Comparison of ENCODE assay signal across 11 cellular contexts in genomic region chr3:46349484-46350261, GRCh38. TPM values are rescaled to one million over a fixed set of nuclear protein-coding genes. Genes with fewer than 3 reads are reported as not detected.
DNase-seq lines count a peak whose midpoint lies in the region; ATAC-seq and TF ChIP-seq lines count a peak whose summit lies in the region.
"Had no signal": no experiment of that assay in that cellular context is flagged by ENCODE, and none has a peak within 500 bp of the region (broad histone marks: within the 10 kb centered on the region; RNA-seq: fewer than 3 reads in every experiment).

No MANE protein-coding gene starts in this region.

- intact Hi-C loops in activated B cell treated with CpG ODN at 0.5 μM for 24 hours (cut with micrococcal nuclease), result no loop called here
- intact Hi-C loops in lower lobe of right lung (cut with DNase I), result no loop called here
- intact Hi-C loops in right lobe of liver (cut with DNase I), result no loop called here

- peaks cover 20 to 61% (median 44%) of the 10 kb centered on the region in 4 donors for H3K4me1 Mint-ChIP-seq in CD4-positive, CD25-positive, alpha-beta regulatory T cell
- peaks cover 67% of the 10 kb centered on the region for H3K4me1 Mint-ChIP-seq in activated B cell treated with CpG ODN at 0.5 μM for 24 hours
- H3K4me1 Mint-ChIP-seq: nephron progenitor cell had no signal

- H3K27ac ChIP-seq in CD4-positive, CD25-positive, alpha-beta regulatory T cell (ENCODE audit: insufficient read depth, low read length, poor library complexity, severe bottlenecking), result peak overlapping the region; percentile 51
- H3K27ac ChIP-seq in lower lobe of right lung (no peak overlapping the region), right lobe of liver (no peak overlapping the region)

- no peak for TF ChIP-seq CTCF in activated B cell treated with CpG ODN at 0.5 μM for 24 hours (IDR thresholded peaks at IDR 0.05)
- TF ChIP-seq CTCF in lower lobe of right lung (IDR thresholded peaks at IDR 0.05), result no peak
- no peak for TF ChIP-seq CTCF in right lobe of liver (IDR thresholded peaks at IDR 0.05)

- ATAC-seq in CD4-positive, CD25-positive, alpha-beta regulatory T cell (ENCODE audit: low read depth in 2 of 2), result peak; percentile 25 to 35
- ATAC-seq in GM19438 (IDR thresholded peaks at IDR 0.05; ENCODE audit: low read depth, unreplicated experiment), result peak; percentile 64
- peak; percentile 84 for ATAC-seq in HG03342 (IDR thresholded peaks at IDR 0.05; ENCODE audit: unreplicated experiment)
- ATAC-seq in activated B cell treated with CpG ODN at 0.5 μM for 24 hours (ENCODE audit: low read depth), result peak; percentile 21
- no peak for ATAC-seq in lower lobe of right lung
- ATAC-seq in right lobe of liver, result no peak

- H3K27me3 Mint-ChIP-seq in CD4-positive, CD25-positive, alpha-beta regulatory T cell, result no peaks in the 10 kb centered on the region
- H3K27me3 Mint-ChIP-seq in activated B cell treated with CpG ODN at 0.5 μM for 24 hours, result no peaks in the 10 kb centered on the region

- no peaks in the 10 kb centered on the region for H3K27me3 ChIP-seq in CD4-positive, CD25-positive, alpha-beta regulatory T cell (ENCODE audit: control insufficient read depth, insufficient read depth, low read length)
- H3K27me3 ChIP-seq in lower lobe of right lung (ENCODE audit: low read depth) (no peaks in the 10 kb centered on the region), right lobe of liver (no peaks in the 10 kb centered on the region)

- no peaks in the 10 kb centered on the region for H3K9me3 ChIP-seq in CD4-positive, CD25-positive, alpha-beta regulatory T cell (ENCODE audit: control insufficient read depth in 2 of 2, low read length in 2 of 2)
- no peaks in the 10 kb centered on the region for H3K9me3 ChIP-seq in lower lobe of right lung
- H3K9me3 ChIP-seq in right lobe of liver, result no peaks in the 10 kb centered on the region

- H3K9me3 Mint-ChIP-seq in CD4-positive, CD25-positive, alpha-beta regulatory T cell, result peaks cover 0 to 8% (median 1%) of the 10 kb centered on the region in 7 donors
- H3K9me3 Mint-ChIP-seq in activated B cell treated with CpG ODN at 0.5 μM for 24 hours, result peaks cover 3% of the 10 kb centered on the region

- peaks cover 29% of the 10 kb centered on the region for H3K4me1 ChIP-seq in CD4-positive, CD25-positive, alpha-beta regulatory T cell (ENCODE audit: control insufficient read depth, insufficient read depth, low read length, poor library complexity, severe bottlenecking)
- no peaks in the 10 kb centered on the region for H3K4me1 ChIP-seq in lower lobe of right lung
- H3K4me1 ChIP-seq in right lobe of liver, result no peaks in the 10 kb centered on the region

- peak overlapping the region; percentile 26 to 79 (median 54) for H3K4me3 Mint-ChIP-seq in CD4-positive, CD25-positive, alpha-beta regulatory T cell
- H3K4me3 Mint-ChIP-seq in activated B cell treated with CpG ODN at 0.5 μM for 24 hours, result peak overlapping the region; percentile 49
- H3K4me3 Mint-ChIP-seq: nephron progenitor cell had no signal

- POLR2A ChIA-PET in activated B cell treated with CpG ODN at 0.5 μM for 24 hours (lab: Charles Lee), result interaction anchor here (0.7 kb wide), 1 partner anchor 50 kb away, joined by 4 read pairs; no protein-coding TSS in a partner anchor

- no peaks in the 10 kb centered on the region for H3K36me3 ChIP-seq in CD4-positive, CD25-positive, alpha-beta regulatory T cell (ENCODE audit: control insufficient read depth, insufficient read depth, low read length)
- no peaks in the 10 kb centered on the region for H3K36me3 ChIP-seq in lower lobe of right lung
- no peaks in the 10 kb centered on the region for H3K36me3 ChIP-seq in right lobe of liver

- H3K36me3 Mint-ChIP-seq in CD4-positive, CD25-positive, alpha-beta regulatory T cell, result no peaks in the 10 kb centered on the region
- no peaks in the 10 kb centered on the region for H3K36me3 Mint-ChIP-seq in activated B cell treated with CpG ODN at 0.5 μM for 24 hours (ENCODE audit: low read depth)

- peak overlapping the region; percentile 47 to 88 (median 60) for H3K27ac Mint-ChIP-seq in CD4-positive, CD25-positive, alpha-beta regulatory T cell
- peak overlapping the region; percentile 63 for H3K27ac Mint-ChIP-seq in activated B cell treated with CpG ODN at 0.5 μM for 24 hours
- H3K27ac Mint-ChIP-seq: nephron progenitor cell had no signal

- peak in 2 of 3 donors; percentile 28 to 82 for DNase-seq in CD4-positive, CD25-positive, alpha-beta regulatory T cell
- no peak for DNase-seq in activated B cell treated with CpG ODN at 0.5 μM for 24 hours
- no peak for DNase-seq in lower lobe of right lung
- DNase-seq in middle frontal gyrus (ENCODE audit: extremely low spot score, low spot score), result no peak
- DNase-seq in NCI-H524 (lab: John Stamatoyannopoulos, UW), result no peak
- no peak for DNase-seq in right lobe of liver
- DNase-seq: Caco-2, nephron progenitor cell had no signal

- CTCF ChIA-PET in activated B cell treated with CpG ODN at 0.5 μM for 24 hours (lab: Charles Lee), result interaction anchor here (1.1 kb wide), 1 partner anchor 19 kb away, joined by 4 read pairs; no protein-coding TSS in a partner anchor

- peak overlapping the region; percentile 68 for H3K4me3 ChIP-seq in CD4-positive, CD25-positive, alpha-beta regulatory T cell (ENCODE audit: low read depth, low read length)
- H3K4me3 ChIP-seq in lower lobe of right lung (no peak overlapping the region), right lobe of liver (no peak overlapping the region)

- WGBS in right lobe of liver (ENCODE audit: insufficient coverage, low coverage, low lambda C conversion rate, missing lambda C conversion rate), result 22% methylated on average over 2 of the region's 2 CpGs

- TF ChIP-seq POLR2A in right lobe of liver (IDR thresholded peaks at IDR 0.05), result no peak

RNA-seq across cellular contexts. Expression of gene CCR2, which starts 4.2 kb away (rescaled TPM):
- 9.5 TPM for total RNA-seq in CD4-positive, CD25-positive, alpha-beta regulatory T cell
- polyA plus RNA-seq in CD4-positive, CD25-positive, alpha-beta regulatory T cell, result 10 to 100 TPM; 14.4 to 25.6 (median 16.5) TPM
- 0.16 and 0.29 TPM in 2 replicates for total RNA-seq in activated B cell treated with CpG ODN at 0.5 μM for 24 hours
- total RNA-seq in lower lobe of right lung, result 15.8 TPM
- total RNA-seq in right lobe of liver, result 1 to 10 TPM in 3 of 6 experiments, under 1 TPM in 3; 0.66 to 1.5 (median 0.92) TPM
- total RNA-seq: Caco-2, glomerular endothelial cell had no signal

RNA-seq across cellular contexts. Expression of gene CCR5, which starts 21.1 kb away (rescaled TPM):
- total RNA-seq in CD4-positive, CD25-positive, alpha-beta regulatory T cell, result 18.2 TPM
- 10 to 100 TPM; 10.9 to 18.6 (median 15.7) TPM for polyA plus RNA-seq in CD4-positive, CD25-positive, alpha-beta regulatory T cell
- 0.27 and 0.55 TPM in 2 replicates for total RNA-seq in activated B cell treated with CpG ODN at 0.5 μM for 24 hours
- 5.3 TPM for total RNA-seq in lower lobe of right lung
- total RNA-seq in right lobe of liver, result 1 to 10 TPM in 2 of 6 experiments, under 1 TPM in 4; 0.22 to 2.0 (median 0.43) TPM
- total RNA-seq: Caco-2, glomerular endothelial cell had no signal

RNA-seq across cellular contexts. Expression of gene CCRL2, which starts 57.4 kb away (rescaled TPM):
- total RNA-seq in CD4-positive, CD25-positive, alpha-beta regulatory T cell, result 10.6 TPM
- 1 to 10 TPM; 1.4 to 2.2 (median 1.9) TPM for polyA plus RNA-seq in CD4-positive, CD25-positive, alpha-beta regulatory T cell
- total RNA-seq in activated B cell treated with CpG ODN at 0.5 μM for 24 hours (1.9 TPM in 2 replicates), lower lobe of right lung (23.5 TPM), right lobe of liver (1 to 10 TPM in 3 of 6 experiments, under 1 TPM in 3; 0.30 to 2.8 (median 1.3) TPM)

Comparison
In these comparisons a context has a peak if more than half of its experiments do, and no peak if none do; other contexts are left out.
1. ATAC-seq: peak in CD4-positive, CD25-positive, alpha-beta regulatory T cell (2 of 2), GM19438 (single experiment), HG03342 (single experiment) and activated B cell treated with CpG ODN at 0.5 μM for 24 hours (single experiment); none in lower lobe of right lung (0 of 2) and right lobe of liver (0 of 4).
2. DNase-seq: peak in CD4-positive, CD25-positive, alpha-beta regulatory T cell (2 of 3); none in activated B cell treated with CpG ODN at 0.5 μM for 24 hours (single experiment), lower lobe of right lung (single experiment), middle frontal gyrus (single experiment), NCI-H524 (0 of 2) and right lobe of liver (0 of 3).